In the genomic region with DNA sequence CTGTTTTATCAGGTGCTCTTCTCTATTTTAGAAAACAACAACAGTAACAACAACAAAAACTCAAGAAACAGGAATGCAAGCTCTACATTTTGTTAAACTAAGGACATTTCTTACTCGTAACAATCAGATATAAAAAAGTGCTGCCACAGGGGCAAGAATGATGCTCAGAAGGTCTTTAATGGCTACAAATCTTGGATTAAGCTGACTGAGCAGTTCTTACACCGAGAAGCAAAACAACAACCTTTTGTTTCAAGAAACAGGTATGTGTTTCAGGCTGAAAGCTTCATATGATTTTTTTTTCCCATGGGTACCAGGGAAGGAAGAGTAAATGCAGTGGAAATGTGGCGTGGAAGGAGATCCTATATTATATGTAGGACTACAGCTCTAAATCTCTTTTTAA, we compare ENCODE assay signal across 20 cellular contexts.
"Had no signal": no experiment of that assay in that cellular context is flagged by ENCODE, and none has a peak within 500 bp of the region (broad histone marks: within the 10 kb centered on the region; RNA-seq: fewer than 3 reads in every experiment).

No MANE protein-coding gene starts in this region.

- H3K4me1 ChIP-seq: esophagus muscularis mucosa, gastrocnemius medialis, heart right ventricle, right atrium auricular region, suprapubic skin, thyroid gland had no signal

- H3K4me1 Mint-ChIP-seq: natural killer cell, neural crest cell had no signal

- H3K4me3 ChIP-seq: esophagus muscularis mucosa, gastrocnemius medialis, heart right ventricle, mucosa of descending colon, ovary, right atrium auricular region, suprapubic skin, thyroid gland had no signal

- ATAC-seq: effector memory CD8-positive, alpha-beta T cell; gastrocnemius medialis; mucosa of descending colon; natural killer cell; stimulated activated naive CD8-positive, alpha-beta T cell treated with anti-CD3 and anti-CD28 coated beads, Interleukin-15, Interleukin-2, amounts not matched to agents 100 U/mL and 50 U/mL, for 24 hours had no signal

- H3K9me3 Mint-ChIP-seq: type B pancreatic cell had no signal

- H3K36me3 Mint-ChIP-seq: natural killer cell, type B pancreatic cell had no signal

- H3K4me3 Mint-ChIP-seq: dendritic cell treated with granulocyte-macrophage colony-stimulating factor and Interleukin-4, amounts not matched to agents 40 ng/mL and 50 ng/mL, for 4 days; effector memory CD8-positive, alpha-beta T cell; natural killer cell; neural crest cell; type B pancreatic cell had no signal

- H3K9me3 ChIP-seq: gastrocnemius medialis, heart right ventricle, mucosa of descending colon, ovary, right atrium auricular region, suprapubic skin, thyroid gland had no signal

- H3K27ac Mint-ChIP-seq: dendritic cell treated with granulocyte-macrophage colony-stimulating factor and Interleukin-4, amounts not matched to agents 40 ng/mL and 50 ng/mL, for 4 days; effector memory CD8-positive, alpha-beta T cell; natural killer cell; type B pancreatic cell had no signal

- H3K27ac ChIP-seq: epithelial cell of prostate, esophagus muscularis mucosa, gastrocnemius medialis, heart right ventricle, ovary, right atrium auricular region, suprapubic skin, thyroid gland had no signal

- H3K36me3 ChIP-seq: esophagus muscularis mucosa, gastrocnemius medialis, heart right ventricle, ovary, right atrium auricular region, suprapubic skin, thyroid gland had no signal

- H3K27me3 ChIP-seq: esophagus muscularis mucosa, gastrocnemius medialis, heart right ventricle, ovary, right atrium auricular region, suprapubic skin, thyroid gland had no signal

- DNase-seq: effector memory CD8-positive, alpha-beta T cell; gastrocnemius medialis; heart right ventricle; hypothalamus; kidney glomerular epithelial cell; mucosa of descending colon; natural killer cell; ovary; small intestine; stimulated activated CD4-positive, alpha-beta T cell treated with anti-CD3 and anti-CD28 coated beads, Interleukin-12 subunit alpha, Interleukin-12 subunit beta, amount 100 ng/mL, for 4 hours; stimulated activated CD4-positive, alpha-beta T cell treated with anti-CD3 and anti-CD28 coated beads, Interleukin-2, amount 100 ng/mL, for 48 hours; stimulated activated naive CD8-positive, alpha-beta T cell treated with anti-CD3 and anti-CD28 coated beads, Interleukin-15, Interleukin-2, amounts not matched to agents 100 U/mL and 50 U/mL, for 24 hours; thyroid gland had no signal

- H3K27me3 Mint-ChIP-seq: dendritic cell treated with granulocyte-macrophage colony-stimulating factor and Interleukin-4, amounts not matched to agents 40 ng/mL and 50 ng/mL, for 4 days; effector memory CD8-positive, alpha-beta T cell; type B pancreatic cell had no signal
